Comparison of ENCODE assay signal across 16 cellular contexts in genomic region chr2:202814226-202814625, GRCh38. TPM values are rescaled to one million over a fixed set of nuclear protein-coding genes. Genes with fewer than 3 reads are reported as not detected.
DNase-seq lines count a peak whose midpoint lies in the region; ATAC-seq, FAIRE-seq and TF ChIP-seq lines count a peak whose summit lies in the region.
"Had no signal": no experiment of that assay in that cellular context is flagged by ENCODE, and none has a peak within 500 bp of the region (broad histone marks: within the 10 kb centered on the region; RNA-seq: fewer than 3 reads in every experiment).

No MANE protein-coding gene starts in this region.

- CTCF ChIA-PET in A549 (lab: Yijun Ruan, JAX) = no interaction called here
- CTCF ChIA-PET in WTC11 (lab: Charles Lee) = no interaction called here

- intact Hi-C loops in activated CD4-positive, alpha-beta T cell treated with anti-CD3 and anti-CD28 coated beads, Interleukin-2, amount 10 ng/mL, durations not matched to agents 24 days and 14 days (cut with micrococcal nuclease) = no loop called here
- intact Hi-C loops in tibial artery (cut with DNase I; ENCODE audit: low total_unique reads) = loop anchor here (10.0 kb wide), 1 partner anchor 179 kb away; the partner anchor contains the start of gene FAM117B

- no peaks in the 10 kb centered on the region for H3K4me1 Mint-ChIP-seq in activated CD4-positive, alpha-beta T cell treated with anti-CD3 and anti-CD28 coated beads, Interleukin-2, amount 10 ng/mL, durations not matched to agents 24 days and 14 days
- H3K4me1 Mint-ChIP-seq in WTC11 = no peaks in the 10 kb centered on the region
- H3K4me1 Mint-ChIP-seq: CD14-positive monocyte; CD4-positive, alpha-beta memory T cell had no signal

- H3K4me1 ChIP-seq in A549 (peaks cover 7% of the 10 kb centered on the region; the same call in 1 of the 3 replicates), tibial artery (peaks cover 0 to 34% (median 19%) of the 10 kb centered on the region in 4 donors), smooth muscle cell (ENCODE audit: low read depth) (no peaks in the 10 kb centered on the region)
- H3K4me1 ChIP-seq: BLaER1 had no signal

- no peaks in the 10 kb centered on the region for H4K20me1 ChIP-seq in smooth muscle cell (ENCODE audit: low read depth)
- H4K20me1 ChIP-seq: BLaER1 had no signal

- H3K36me3 Mint-ChIP-seq in activated CD4-positive, alpha-beta T cell treated with anti-CD3 and anti-CD28 coated beads, Interleukin-2, amount 10 ng/mL, durations not matched to agents 24 days and 14 days (ENCODE audit: low read depth) = peaks cover 11% of the 10 kb centered on the region
- peaks cover 36% of the 10 kb centered on the region for H3K36me3 Mint-ChIP-seq in WTC11

- POLR2A ChIA-PET in A549 (lab: Yijun Ruan, JAX) = no interaction called here
- POLR2A ChIA-PET in WTC11 (lab: Charles Lee) = no interaction called here

- ATAC-seq in A549 (no peak), WTC11 (peak; percentile 55)

- TF ChIP-seq EP300 in A549 (IDR thresholded peaks at IDR 0.05) = no peak

- no peaks in the 10 kb centered on the region for H3F3A ChIP-seq in smooth muscle cell (ENCODE audit: low read depth)

- no peak for TF ChIP-seq CTCF in A549 (IDR thresholded peaks at IDR 0.05)
- TF ChIP-seq CTCF in WTC11 (IDR thresholded peaks at IDR 0.05) = no peak
- TF ChIP-seq CTCF in tibial artery (IDR thresholded peaks at IDR 0.05) = no peak
- no peak for TF ChIP-seq CTCF in smooth muscle cell (IDR thresholded peaks at IDR 0.05; ENCODE audit: borderline replicate concordance, insufficient read depth, poor library complexity, severe bottlenecking)

- no peak for TF ChIP-seq RAD21 in A549 (conservative IDR thresholded peaks at IDR 0.05 in 1 of 2, IDR thresholded peaks at IDR 0.05 in 1 of 2)

- H3K9ac ChIP-seq in smooth muscle cell (ENCODE audit: low read depth) = no peak overlapping the region
- H3K9ac ChIP-seq: BLaER1 had no signal

- no peaks in the 10 kb centered on the region for H3K9me3 ChIP-seq in A549
- H3K9me3 ChIP-seq in tibial artery = no peaks in the 10 kb centered on the region
- H3K9me3 ChIP-seq in smooth muscle cell (replicated peaks; ENCODE audit: low read depth) = no peaks in the 10 kb centered on the region

- 85% methylated on average over 1 of the region's 1 CpG for WGBS in A549 (ENCODE audit: missing lambda C conversion rate)
- 100% methylated on average over 1 of the region's 1 CpG for WGBS in smooth muscle cell (ENCODE audit: low lambda C conversion rate)

- H3K4me2 ChIP-seq in A549 (no peak overlapping the region), smooth muscle cell (no peak overlapping the region)
- H3K4me2 ChIP-seq: BLaER1 had no signal

- no peaks in the 10 kb centered on the region for H3K79me2 ChIP-seq in smooth muscle cell (ENCODE audit: low read depth)

- no peaks in the 10 kb centered on the region for H3K27me3 Mint-ChIP-seq in activated CD4-positive, alpha-beta T cell treated with anti-CD3 and anti-CD28 coated beads, Interleukin-2, amount 10 ng/mL, durations not matched to agents 24 days and 14 days
- peaks cover under 1% of the 10 kb centered on the region; the same call in 1 of the 2 replicates for H3K27me3 Mint-ChIP-seq in WTC11 (ENCODE audit: low read depth)
- H3K27me3 Mint-ChIP-seq: CD4-positive, alpha-beta memory T cell had no signal

- no peak for TF ChIP-seq POLR2A in A549 (IDR thresholded peaks at IDR 0.05; ENCODE audit: low read length)

- no peaks in the 10 kb centered on the region for H3K9me3 Mint-ChIP-seq in activated CD4-positive, alpha-beta T cell treated with anti-CD3 and anti-CD28 coated beads, Interleukin-2, amount 10 ng/mL, durations not matched to agents 24 days and 14 days
- H3K9me3 Mint-ChIP-seq in WTC11 = peaks cover 36% of the 10 kb centered on the region

- H3K36me3 ChIP-seq in tibial artery (no peaks in the 10 kb centered on the region), smooth muscle cell (ENCODE audit: low read depth) (no peaks in the 10 kb centered on the region)

- no peak overlapping the region for H3K27ac Mint-ChIP-seq in activated CD4-positive, alpha-beta T cell treated with anti-CD3 and anti-CD28 coated beads, Interleukin-2, amount 10 ng/mL, durations not matched to agents 24 days and 14 days
- no peak overlapping the region for H3K27ac Mint-ChIP-seq in WTC11
- H3K27ac Mint-ChIP-seq: CD4-positive, alpha-beta memory T cell had no signal

- no peak overlapping the region for H3K4me3 Mint-ChIP-seq in activated CD4-positive, alpha-beta T cell treated with anti-CD3 and anti-CD28 coated beads, Interleukin-2, amount 10 ng/mL, durations not matched to agents 24 days and 14 days
- no peak overlapping the region for H3K4me3 Mint-ChIP-seq in WTC11
- H3K4me3 Mint-ChIP-seq: CD14-positive monocyte; CD4-positive, alpha-beta memory T cell; H9 had no signal

- H3K27me3 ChIP-seq in tibial artery (no peaks in the 10 kb centered on the region), smooth muscle cell (ENCODE audit: low read depth) (no peaks in the 10 kb centered on the region)
- H3K27me3 ChIP-seq: BLaER1 had no signal

- H2AFZ ChIP-seq in smooth muscle cell (ENCODE audit: low read depth) = no peak overlapping the region

- FAIRE-seq in A549 (lab: Jason Lieb, UNC) = peak; percentile 36
- FAIRE-seq: H1 had no signal

- DNase-seq in activated CD4-positive, alpha-beta T cell treated with anti-CD3 and anti-CD28 coated beads, Interleukin-2, amount 10 ng/mL, durations not matched to agents 24 days and 14 days = peak; percentile 23
- no peak for DNase-seq in activated CD4-positive, alpha-beta T cell treated with anti-CD3 and anti-CD28 coated beads, Interleukin-2, amount 50 U/mL, for 4 hours
- DNase-seq in A549 (ENCODE audit: low read depth in 1 of 2, low spot score in 1 of 2) = no peak
- no peak for DNase-seq in WTC11 (ENCODE audit: low spot score)
- no peak for DNase-seq in tibial artery
- no peak for DNase-seq in smooth muscle cell (lab: John Stamatoyannopoulos, UW; ENCODE audit: unreplicated experiment)
- no peak for DNase-seq in activated CD4-positive, CD25-positive, alpha-beta regulatory T cell treated with anti-CD3 and anti-CD28 coated beads, Interleukin-2, amount 50 U/mL, for 72 hours
- DNase-seq: CD4-positive, alpha-beta memory T cell; DMS153; DMS79; GDM1; H9 had no signal

- H3K27ac ChIP-seq in A549 = no peak overlapping the region
- H3K27ac ChIP-seq in tibial artery = peak overlapping the region; percentile 68 to 70
- no peak overlapping the region for H3K27ac ChIP-seq in smooth muscle cell (ENCODE audit: low read depth)
- H3K27ac ChIP-seq: 22Rv1, BLaER1 had no signal

- H3K4me3 ChIP-seq in A549 = no peak overlapping the region
- no peak overlapping the region for H3K4me3 ChIP-seq in tibial artery
- H3K4me3 ChIP-seq in smooth muscle cell = no peak overlapping the region
- H3K4me3 ChIP-seq: BLaER1 had no signal

TF ChIP-seq in A549, 52 proteins besides CTCF, POLR2A, EP300 and RAD21 (continues in another document):
- TF ChIP-seq HEYL (CRISPR knock-in tag; IDR thresholded peaks at IDR 0.05) = no peak
- TF ChIP-seq MYC (IDR thresholded peaks at IDR 0.05; ENCODE audit: borderline replicate concordance, low read length) = no peak
- no peak for TF ChIP-seq KDM5A (IDR thresholded peaks at IDR 0.05)
- TF ChIP-seq SMC3 (IDR thresholded peaks at IDR 0.05) = no peak
- no peak for TF ChIP-seq RARB (CRISPR knock-in tag; IDR thresholded peaks at IDR 0.05)
- TF ChIP-seq RNF2 (IDR thresholded peaks at IDR 0.05; ENCODE audit: borderline replicate concordance, low read depth) = no peak
- no peak for TF ChIP-seq KDM1A (IDR thresholded peaks at IDR 0.05; ENCODE audit: low read depth)
- TF ChIP-seq RCOR1 (IDR thresholded peaks at IDR 0.05; ENCODE audit: low read depth, low read length) = no peak

TF ChIP-seq in WTC11, 78 proteins besides CTCF, POLR2A, EP300 and RAD21 (continues in another document):
- no peak for TF ChIP-seq ZNF219 (CRISPR knock-in tag; IDR thresholded peaks at IDR 0.05; ENCODE audit: borderline replicate concordance)
- TF ChIP-seq E2F1 (CRISPR knock-in tag; IDR thresholded peaks at IDR 0.05) = no peak
- TF ChIP-seq NFYB (CRISPR knock-in tag; conservative IDR thresholded peaks at IDR 0.05; ENCODE audit: low read depth) = no peak
- no peak for TF ChIP-seq ZNF396 (CRISPR knock-in tag; IDR thresholded peaks at IDR 0.05; ENCODE audit: borderline replicate concordance)
- no peak for TF ChIP-seq CDX4 (CRISPR knock-in tag; IDR thresholded peaks at IDR 0.05; ENCODE audit: borderline replicate concordance)
- TF ChIP-seq FOXJ3 (CRISPR knock-in tag; IDR thresholded peaks at IDR 0.05; ENCODE audit: borderline replicate concordance) = no peak

RNA-seq across cellular contexts. Expression of gene ICA1L, which starts 57.3 kb away (rescaled TPM):
- total RNA-seq in activated CD4-positive, alpha-beta T cell treated with anti-CD3 and anti-CD28 coated beads, Interleukin-2, amount 10 ng/mL, durations not matched to agents 24 days and 14 days = 6.6 and 7.8 TPM in 2 replicates
- polyA plus RNA-seq in A549 (2011; rRNA removed) (4.7 and 6.0 TPM in 2 replicates), A549 (2017; fragmentation: RNase III; extraction: RNeasy Plus Mini Kit Qiagen cat#74134 plus additional on column Dnase treatment) (1.6 to 2.2 TPM (median 2.2 TPM) in 3 replicates), smooth muscle cell (0.66 and 1.4 TPM in 2 replicates)
- 0.93 and 1.2 TPM in 2 replicates for polyA plus RNA-seq in A549 (2012; cell fraction: cytosol; rRNA removed)
- 1.5 and 2.1 TPM in 2 replicates for polyA plus RNA-seq in A549 (2012; cell fraction: nucleus; rRNA removed)
- polyA minus RNA-seq in A549 (2011; rRNA and poly(A)+ RNA removed) = 2.1 and 4.6 TPM in 2 replicates
- total RNA-seq in WTC11 (2021) (2.7 to 3.1 TPM (median 2.8 TPM) in 3 replicates), smooth muscle cell (1.9 and 5.8 TPM in 2 replicates)

Comparison
In these comparisons a context has a peak if more than half of its experiments do, and no peak if none do; other contexts are left out.
1. H3K27ac ChIP-seq: peak in tibial artery (2 of 2); none in A549 (0 of 2) and smooth muscle cell (single experiment).